ENCODE assay signal across 8 cellular contexts in genomic region chr7:149771696-149772235, GRCh38. TPM values are rescaled to one million over a fixed set of nuclear protein-coding genes. Genes with fewer than 3 reads are reported as not detected.
DNase-seq lines count a peak whose midpoint lies in the region; ATAC-seq and TF ChIP-seq lines count a peak whose summit lies in the region.

No MANE protein-coding gene starts in this region.

- H3K4me1 ChIP-seq in PC-9 (replicated peaks; ENCODE audit: insufficient read depth) = no peaks in the 10 kb centered on the region

- no peak overlapping the region for H3K27ac Mint-ChIP-seq in natural killer cell treated with Interleukin-12 subunit alpha and Interleukin-12 subunit beta and Interleukin-15 and Interleukin-18, amount 100 ng/mL, for 72 hours
- H3K27ac Mint-ChIP-seq in stimulated activated naive B cell treated with anti-CD40 and anti-IgM and Interleukin-4, amounts not matched to agents 10 μg/mL and 1 μg/mL and 100 μg/mL, for 72 hours = peak overlapping the region; percentile 25

- H3K36me3 Mint-ChIP-seq in natural killer cell treated with Interleukin-12 subunit alpha and Interleukin-12 subunit beta and Interleukin-15 and Interleukin-18, amount 100 ng/mL, for 72 hours = no peaks in the 10 kb centered on the region
- no peaks in the 10 kb centered on the region for H3K36me3 Mint-ChIP-seq in stimulated activated naive B cell treated with anti-CD40 and anti-IgM and Interleukin-4, amounts not matched to agents 10 μg/mL and 1 μg/mL and 100 μg/mL, for 72 hours

- peaks cover 0 to 9% of the 10 kb centered on the region in 2 donors for H3K4me1 Mint-ChIP-seq in natural killer cell treated with Interleukin-12 subunit alpha and Interleukin-12 subunit beta and Interleukin-15 and Interleukin-18, amount 100 ng/mL, for 72 hours (ENCODE audit: low read depth in 2 of 2)
- peaks cover 20% of the 10 kb centered on the region in 2 donors for H3K4me1 Mint-ChIP-seq in stimulated activated naive B cell treated with anti-CD40 and anti-IgM and Interleukin-4, amounts not matched to agents 10 μg/mL and 1 μg/mL and 100 μg/mL, for 72 hours

- H3K27ac ChIP-seq in PC-9 = no peak overlapping the region

- peak overlapping the region; percentile 71; the same call in 1 of the 2 replicates for H3K4me3 ChIP-seq in PC-9

- H3K4me3 Mint-ChIP-seq in natural killer cell treated with Interleukin-12 subunit alpha and Interleukin-12 subunit beta and Interleukin-15 and Interleukin-18, amount 100 ng/mL, for 72 hours = peak overlapping the region; percentile 65
- H3K4me3 Mint-ChIP-seq in stimulated activated naive B cell treated with anti-CD40 and anti-IgM and Interleukin-4, amounts not matched to agents 10 μg/mL and 1 μg/mL and 100 μg/mL, for 72 hours = peak overlapping the region; percentile 81 to 87

- CTCF ChIA-PET in PC-9 (lab: Charles Lee) = interaction anchor here (0.7 kb wide), 1 partner anchor 1193 kb away, joined by 3 read pairs; no protein-coding TSS in a partner anchor

- POLR2A ChIA-PET in PC-9 (lab: Charles Lee; ENCODE audit: unreplicated experiment) = interaction anchor here (0.6 to 0.7 kb wide), 4 partner anchors 39 to 826 kb away, joined by 3 to 6 read pairs (median 4); no protein-coding TSS in a partner anchor

- H4K20me1 ChIP-seq in PC-9 (ENCODE audit: insufficient read depth) = no peaks in the 10 kb centered on the region

- H3K9me3 ChIP-seq in PC-9 (ENCODE audit: insufficient read depth, low read depth) = no peaks in the 10 kb centered on the region

- ATAC-seq in GM21528 (IDR thresholded peaks at IDR 0.05; ENCODE audit: low FRiP score, unreplicated experiment) = peak; percentile 89
- ATAC-seq in natural killer cell treated with Interleukin-12 subunit alpha and Interleukin-12 subunit beta and Interleukin-15 and Interleukin-18, amount 100 ng/mL, for 72 hours = peak; percentile 98
- peak; percentile 97 to 98 for ATAC-seq in stimulated activated naive B cell treated with anti-CD40 and anti-IgM and Interleukin-4, amounts not matched to agents 10 μg/mL and 1 μg/mL and 100 μg/mL, for 72 hours (replicated peaks)

- peak overlapping the region; percentile 98 for H3K4me2 ChIP-seq in PC-9

- no peaks in the 10 kb centered on the region for H3K36me3 ChIP-seq in PC-9 (ENCODE audit: low read depth)

- intact Hi-C loops in PC-9 (cut with micrococcal nuclease; ENCODE audit: unreplicated experiment) = no loop called here

- no peaks in the 10 kb centered on the region for H3K9me2 ChIP-seq in PC-9 (ENCODE audit: insufficient read depth)

- no peaks in the 10 kb centered on the region for H3K9me3 Mint-ChIP-seq in natural killer cell treated with Interleukin-12 subunit alpha and Interleukin-12 subunit beta and Interleukin-15 and Interleukin-18, amount 100 ng/mL, for 72 hours
- no peaks in the 10 kb centered on the region for H3K9me3 Mint-ChIP-seq in stimulated activated naive B cell treated with anti-CD40 and anti-IgM and Interleukin-4, amounts not matched to agents 10 μg/mL and 1 μg/mL and 100 μg/mL, for 72 hours

- H3K27me3 Mint-ChIP-seq in natural killer cell treated with Interleukin-12 subunit alpha and Interleukin-12 subunit beta and Interleukin-15 and Interleukin-18, amount 100 ng/mL, for 72 hours = peaks cover 0 to 4% of the 10 kb centered on the region in 2 donors
- H3K27me3 Mint-ChIP-seq in stimulated activated naive B cell treated with anti-CD40 and anti-IgM and Interleukin-4, amounts not matched to agents 10 μg/mL and 1 μg/mL and 100 μg/mL, for 72 hours = peaks cover 17 to 28% of the 10 kb centered on the region in 2 donors

- peaks cover 20% of the 10 kb centered on the region; the same call in 1 of the 2 replicates for H3K27me3 ChIP-seq in PC-9 (ENCODE audit: insufficient read depth, low read depth)

- H3K79me2 ChIP-seq in PC-9 (ENCODE audit: low read depth) = no peaks in the 10 kb centered on the region

- peaks cover 12% of the 10 kb centered on the region; the same call in 1 of the 2 replicates for H3F3A ChIP-seq in PC-9 (ENCODE audit: insufficient read depth, low read depth)

- peak overlapping the region; percentile 76; the same call in 1 of the 2 replicates for H2AFZ ChIP-seq in PC-9

- no TSS peak for BruUV-seq in PC-9 (replicated peaks; lab: Mats Ljungman, UMichigan)

- no peak for TF ChIP-seq CTCF in PC-9 (conservative IDR thresholded peaks at IDR 0.05)

- DNase-seq in DMS153 (lab: John Stamatoyannopoulos, UW) (peak; percentile 68), HuH-7.5 (ENCODE audit: low spot score) (peak; percentile 95), PC-9 (peak; percentile 72 to 96), activated T-helper 1 cell treated with Interleukin-2 at 50 U/mL for 16 hours (ENCODE audit: low read depth) (peak; percentile 81), fibroblast of peridontal ligament (ENCODE audit: extremely low read depth) (peak; percentile 63)
- DNase-seq in natural killer cell treated with Interleukin-12 subunit alpha and Interleukin-12 subunit beta and Interleukin-15 and Interleukin-18, amount 100 ng/mL, for 72 hours (ENCODE audit: low spot score) = peak; percentile 90
- DNase-seq in stimulated activated naive B cell treated with anti-CD40 and anti-IgM and Interleukin-4, amounts not matched to agents 10 μg/mL and 1 μg/mL and 100 μg/mL, for 72 hours = peak; percentile 80

RNA-seq across cellular contexts. Expression of gene ZNF467, which starts 1.6 kb away (rescaled TPM):
- total RNA-seq in PC-9 (2021) = 6.6 and 10.3 TPM in 2 replicates
- total RNA-seq in natural killer cell treated with Interleukin-12 subunit alpha and Interleukin-12 subunit beta and Interleukin-15 and Interleukin-18, amount 100 ng/mL, for 72 hours = under 1 TPM; 0.10 to 0.28 TPM
